ENCODE assay signal across 1 cellular context in genomic region chr6:119075200-119075981, GRCh38.
TF ChIP-seq lines count a peak whose summit lies in the region.

No MANE protein-coding gene starts in this region.

TF ChIP-seq in HepG2, 621 proteins besides CTCF, POLR2A, EP300 and RAD21:
- TF ChIP-seq ZNF564 (CRISPR knock-in tag; IDR thresholded peaks at IDR 0.05) (no peak), ATF7 (IDR thresholded peaks at IDR 0.05) (peak; percentile 28; the same call in 1 of the 2 replicates), ATF7 (CRISPR knock-in tag; IDR thresholded peaks at IDR 0.05) (no peak), ZHX2 (IDR thresholded peaks at IDR 0.05; ENCODE audit: low read depth) (no peak), ZHX2 (CRISPR knock-in tag; IDR thresholded peaks at IDR 0.05; ENCODE audit: borderline replicate concordance) (no peak), ARHGAP35 (CRISPR knock-in tag; IDR thresholded peaks at IDR 0.05; ENCODE audit: borderline replicate concordance) (no peak)
- TF ChIP-seq, protein P1, sequence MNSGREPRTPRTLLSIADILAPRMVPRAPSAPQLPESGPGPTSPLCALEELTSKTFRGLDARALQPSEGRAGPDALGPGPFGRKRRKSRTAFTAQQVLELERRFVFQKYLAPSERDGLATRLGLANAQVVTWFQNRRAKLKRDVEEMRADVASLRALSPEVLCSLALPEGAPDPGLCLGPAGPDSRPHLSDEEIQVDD (CRISPR knock-in tag; IDR thresholded peaks at IDR 0.05; ENCODE audit: borderline replicate concordance) = no peak
